7 cellular contexts compared by ENCODE assay signal in genomic region chr5:81018608-81019007, GRCh38. TPM values are rescaled to one million over a fixed set of nuclear protein-coding genes. Genes with fewer than 3 reads are reported as not detected.
DNase-seq lines count a peak whose midpoint lies in the region; ATAC-seq, FAIRE-seq and TF ChIP-seq lines count a peak whose summit lies in the region.
"Not testable (repeated sequence)": the region's sequence is repeated elsewhere in the genome, so short reads cannot be mapped to it uniquely, and the experiment has no call there.

No MANE protein-coding gene starts in this region.

- POLR2A ChIA-PET in T-cell (lab: Charles Lee), result interaction anchor here in 1 of 2 donors (0.7 kb wide), 1 partner anchor 27 kb away, joined by 3 read pairs; no protein-coding TSS in a partner anchor
- POLR2A ChIA-PET in activated CD4-positive, alpha-beta memory T cell treated with anti-CD3 and anti-CD28 coated beads for 36 hours (lab: Charles Lee), result interaction anchor here (0.6 kb wide), 1 partner anchor 165 kb away, joined by 3 read pairs; no protein-coding TSS in a partner anchor

- TF ChIP-seq CTCF in astrocyte (IDR thresholded peaks at IDR 0.05; ENCODE audit: insufficient read depth, low read depth, low read length), result not testable (repeated sequence)

- DNase-seq in ELR (ENCODE audit: low read depth) (peak; percentile 52), astrocyte (ENCODE audit: low read depth) (peak; percentile 48), iris pigment epithelial cell (ENCODE audit: low read depth) (peak; percentile 55), renal cortical epithelial cell (ENCODE audit: low read depth) (peak; percentile 74)
- DNase-seq in T-cell, result not testable (repeated sequence)
- peak; percentile 46 for DNase-seq in activated CD4-positive, alpha-beta memory T cell treated with anti-CD3 and anti-CD28 coated beads for 36 hours
- peak; percentile 30 for DNase-seq in activated naive CD4-positive, alpha-beta T cell treated with Interleukin-2 at 50 U/mL for 16 hours

- CTCF ChIA-PET in T-cell (lab: Charles Lee), result interaction anchor here in 1 of 2 donors (0.7 kb wide), 1 partner anchor 67 kb away, joined by 3 read pairs; no protein-coding TSS in a partner anchor
- CTCF ChIA-PET in activated CD4-positive, alpha-beta memory T cell treated with anti-CD3 and anti-CD28 coated beads for 36 hours (lab: Charles Lee), result interaction anchor here (0.9 kb wide), 1 partner anchor 11 kb away, joined by 3 read pairs; no protein-coding TSS in a partner anchor

- not testable (repeated sequence) for H3K27me3 ChIP-seq in astrocyte (ENCODE audit: insufficient read depth, low read length)

- H3K9ac ChIP-seq in astrocyte (ENCODE audit: low read length), result not testable (repeated sequence)

- not testable (repeated sequence) for FAIRE-seq in astrocyte (lab: Jason Lieb, UNC)

- ATAC-seq in T-cell (replicated peaks in 1 of 4), result peak; percentile 36 to 69 (median 39)

- H3K27me3 Mint-ChIP-seq in T-cell; activated CD4-positive, alpha-beta memory T cell treated with anti-CD3 and anti-CD28 coated beads for 36 hours; astrocyte (ENCODE audit: low read depth, unreplicated experiment): not testable (repeated sequence)

- not testable (repeated sequence) for H3K4me1 ChIP-seq in astrocyte (ENCODE audit: insufficient read depth, low read length)

- not testable (repeated sequence) for H4K20me1 ChIP-seq in astrocyte (ENCODE audit: insufficient read depth, low read length)

- not testable (repeated sequence) for H3K9me3 ChIP-seq in astrocyte (ENCODE audit: insufficient read depth, low read depth, low read length)

- H3K4me1 Mint-ChIP-seq in T-cell (peaks cover 83 to 89% (median 86%) of the 10 kb centered on the region in 3 donors), astrocyte (ENCODE audit: low read depth, unreplicated experiment) (peaks cover 38% of the 10 kb centered on the region)
- peaks cover 76% of the 10 kb centered on the region for H3K4me1 Mint-ChIP-seq in activated CD4-positive, alpha-beta memory T cell treated with anti-CD3 and anti-CD28 coated beads for 36 hours (ENCODE audit: low read depth)

- intact Hi-C loops in activated CD4-positive, alpha-beta memory T cell treated with anti-CD3 and anti-CD28 coated beads for 36 hours (cut with micrococcal nuclease), result not testable (repeated sequence)

- H3K36me3 ChIP-seq in astrocyte (ENCODE audit: insufficient read depth, low read length), result not testable (repeated sequence)

- H3K4me3 ChIP-seq in astrocyte (ENCODE audit: insufficient read depth, low read depth, low read length), result not testable (repeated sequence)

- not testable (repeated sequence) for H2AFZ ChIP-seq in astrocyte (ENCODE audit: low read depth, low read length)

- H3K27ac Mint-ChIP-seq in T-cell (peak overlapping the region; percentile 85 to 87), astrocyte (ENCODE audit: unreplicated experiment) (peak overlapping the region; percentile 78)
- peak overlapping the region; percentile 6 for H3K27ac Mint-ChIP-seq in activated CD4-positive, alpha-beta memory T cell treated with anti-CD3 and anti-CD28 coated beads for 36 hours

- not testable (repeated sequence) for H3K9me3 Mint-ChIP-seq in T-cell; activated CD4-positive, alpha-beta memory T cell treated with anti-CD3 and anti-CD28 coated beads for 36 hours; astrocyte (ENCODE audit: unreplicated experiment)

- peak overlapping the region in 2 of 3 donors; percentile 47 to 60 for H3K4me3 Mint-ChIP-seq in T-cell
- not testable (repeated sequence) for H3K4me3 Mint-ChIP-seq in activated CD4-positive, alpha-beta memory T cell treated with anti-CD3 and anti-CD28 coated beads for 36 hours; astrocyte (ENCODE audit: unreplicated experiment)

- not testable (repeated sequence) for H3K79me2 ChIP-seq in astrocyte (ENCODE audit: insufficient read depth, low read length)

- not testable (repeated sequence) for H3K27ac ChIP-seq in astrocyte (ENCODE audit: low read depth, low read length)

- H3K36me3 Mint-ChIP-seq in T-cell; activated CD4-positive, alpha-beta memory T cell treated with anti-CD3 and anti-CD28 coated beads for 36 hours; astrocyte (ENCODE audit: low read depth, unreplicated experiment): not testable (repeated sequence)

- H3K4me2 ChIP-seq in astrocyte (ENCODE audit: low read length), result not testable (repeated sequence)

RNA-seq across cellular contexts. Expression of gene RASGRF2, which starts 58.4 kb away (rescaled TPM):
- total RNA-seq in T-cell (10 to 100 TPM; 25.2 to 53.0 (median 27.0) TPM), astrocyte (8.0 and 8.5 TPM in 2 replicates), renal cortical epithelial cell (10.6 and 34.2 TPM in 2 replicates)
- 1 to 10 TPM; 7.6 to 8.6 TPM for total RNA-seq in activated CD4-positive, alpha-beta memory T cell treated with anti-CD3 and anti-CD28 coated beads for 36 hours

Comparison
In these comparisons a context has a peak if more than half of its experiments do, and no peak if none do; other contexts are left out.
1. H3K27ac Mint-ChIP-seq: peak in every context shown above with its lines; median percentile 86 in T-cell; 78 in astrocyte; 6 in activated CD4-positive, alpha-beta memory T cell treated with anti-CD3 and anti-CD28 coated beads for 36 hours.